ENCODE assay signal across 8 cellular contexts in genomic region chr10:93376372-93377296, GRCh38.
A peak's percentile ranks its signal among the peaks of the same experiment; 100 is the strongest.
DNase-seq lines count a peak whose midpoint lies in the region; ATAC-seq and TF ChIP-seq lines count a peak whose summit lies in the region.

No MANE protein-coding gene starts in this region.

- peak overlapping the region; percentile 29 to 76 (median 72) for H3K27ac Mint-ChIP-seq in brain

- TF ChIP-seq CTCF in GM13977 (IDR thresholded peaks at IDR 0.05; ENCODE audit: extremely low read depth, insufficient read depth, missing control alignments), result peak; percentile 84
- peak; percentile 88 for TF ChIP-seq CTCF in LNCAP (IDR thresholded peaks at IDR 0.05)
- TF ChIP-seq CTCF in brain (conservative IDR thresholded peaks at IDR 0.05), result peak; percentile 97 to 99
- peak; percentile 93 for TF ChIP-seq CTCF in retinal pigment epithelial cell (conservative IDR thresholded peaks at IDR 0.05; ENCODE audit: low read depth, low read length)

- peak overlapping the region in 4 of 5 experiments; percentile 5 to 60 (median 19) for H3K4me3 Mint-ChIP-seq in brain

- in situ Hi-C loops in GM13977 (cut with MboI; ENCODE audit: low pct_unique_long_range_greater_than_20kb, low sequenced_read_pairs, unreplicated experiment), result no loop called here

- H3K27me3 Mint-ChIP-seq in brain, result no peaks in the 10 kb centered on the region

- H3K9me3 ChIP-seq in SJCRH30 (replicated peaks), result no peaks in the 10 kb centered on the region

- peaks cover 13% of the 10 kb centered on the region for H3K36me3 Mint-ChIP-seq in brain

- no peaks in the 10 kb centered on the region for H3K9me3 Mint-ChIP-seq in brain

- peaks cover 12% of the 10 kb centered on the region for H3K4me1 Mint-ChIP-seq in brain

- H3K27me3 ChIP-seq in SJCRH30, result no peaks in the 10 kb centered on the region

- DNase-seq in AML-193 (lab: John Stamatoyannopoulos, UW), result peak; percentile 59 to 74
- peak; percentile 67 for DNase-seq in GM13977 (ENCODE audit: low spot score)
- DNase-seq in SJCRH30, result peak; percentile 43 to 82
- DNase-seq in iPS DF 4.7 (ENCODE audit: extremely low read depth, low spot score), result peak; percentile 56
- peak; percentile 56 for DNase-seq in retinal pigment epithelial cell (ENCODE audit: low read depth)

- H3K27ac ChIP-seq in SJCRH30, result no peak overlapping the region

- peaks cover 10% of the 10 kb centered on the region; the same call in 1 of the 2 replicates for H3K4me1 ChIP-seq in SJCRH30

- no peaks in the 10 kb centered on the region for H3K36me3 ChIP-seq in SJCRH30

- no peak for ATAC-seq in GM19035 (IDR thresholded peaks at IDR 0.05; ENCODE audit: unreplicated experiment)

- peak overlapping the region; percentile 33 for H3K4me3 ChIP-seq in SJCRH30
- no peak overlapping the region for H3K4me3 ChIP-seq in retinal pigment epithelial cell (ENCODE audit: low read length)
